In the genomic region with DNA sequence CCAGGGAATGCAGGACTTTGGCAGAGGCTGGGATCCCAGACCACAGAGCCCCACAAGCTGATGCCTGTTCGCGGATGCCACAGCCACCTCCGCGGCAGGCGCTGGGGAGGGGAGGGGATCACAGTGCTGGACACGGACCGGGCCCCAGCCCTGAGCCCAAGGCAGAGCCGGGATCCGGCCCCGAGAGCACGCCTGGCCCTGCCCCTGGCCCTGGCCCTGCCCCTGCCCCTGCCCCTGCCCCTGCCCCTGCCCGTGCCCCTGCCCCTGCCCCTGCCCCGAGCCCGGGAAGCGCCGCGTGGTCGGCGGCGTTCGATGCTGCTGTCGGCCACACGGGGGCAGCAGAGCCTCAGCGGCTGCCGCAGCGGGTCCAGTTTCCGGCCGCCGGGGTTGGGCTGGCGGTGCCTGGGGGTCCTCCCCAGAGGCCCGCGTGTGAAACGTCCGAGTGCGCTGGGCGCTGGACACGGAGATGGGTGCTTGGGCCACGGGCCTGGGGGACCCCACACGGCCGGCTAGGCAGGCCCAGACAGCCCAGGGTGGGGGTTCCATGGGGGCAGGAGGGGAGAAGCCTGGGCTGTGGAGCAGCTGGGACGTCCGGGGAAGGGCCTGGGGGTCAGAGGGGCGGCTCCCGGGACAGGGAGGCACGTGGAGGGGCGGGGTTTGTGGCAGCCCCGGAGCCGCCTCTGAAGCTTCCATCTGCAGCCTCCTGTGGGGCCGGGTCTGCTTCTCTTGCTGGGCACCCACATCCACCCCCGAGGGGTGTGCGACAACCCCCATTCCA, we compare ENCODE assay signal across 7 cellular contexts.
A peak's percentile ranks its signal among the peaks of the same experiment; 100 is the strongest.
DNase-seq lines count a peak whose midpoint lies in the region; ATAC-seq lines count a peak whose summit lies in the region.
"Not testable (repeated sequence)": the region's sequence is repeated elsewhere in the genome, so short reads cannot be mapped to it uniquely, and the experiment has no call there.

No MANE protein-coding gene starts in this region.

- H3K36me3 Mint-ChIP-seq in activated naive CD8-positive, alpha-beta T cell treated with anti-CD3 and anti-CD28 coated beads, Interleukin-2, amount 10 ng/mL, durations not matched to agents 7 days and 5 days, result not testable (repeated sequence)

- H3K9me3 Mint-ChIP-seq in activated naive CD8-positive, alpha-beta T cell treated with anti-CD3 and anti-CD28 coated beads, Interleukin-2, amount 10 ng/mL, durations not matched to agents 7 days and 5 days, result not testable (repeated sequence)

- ATAC-seq in GM18511 (IDR thresholded peaks at IDR 0.05; ENCODE audit: unreplicated experiment) (peak; percentile 63), GM21390 (IDR thresholded peaks at IDR 0.05; ENCODE audit: unreplicated experiment) (peak; percentile 50), HG02943 (IDR thresholded peaks at IDR 0.05; ENCODE audit: low read depth, unreplicated experiment) (peak; percentile 44), HG03521 (IDR thresholded peaks at IDR 0.05; ENCODE audit: unreplicated experiment) (peak; percentile 59)
- peak; percentile 63 for ATAC-seq in activated naive CD8-positive, alpha-beta T cell treated with anti-CD3 and anti-CD28 coated beads, Interleukin-2, amount 10 ng/mL, durations not matched to agents 7 days and 5 days (ENCODE audit: low read depth)

- H3K27ac Mint-ChIP-seq in activated naive CD8-positive, alpha-beta T cell treated with anti-CD3 and anti-CD28 coated beads, Interleukin-2, amount 10 ng/mL, durations not matched to agents 7 days and 5 days, result not testable (repeated sequence)

- H3K27me3 Mint-ChIP-seq in activated naive CD8-positive, alpha-beta T cell treated with anti-CD3 and anti-CD28 coated beads, Interleukin-2, amount 10 ng/mL, durations not matched to agents 7 days and 5 days, result not testable (repeated sequence)

- H3K4me1 Mint-ChIP-seq in activated naive CD8-positive, alpha-beta T cell treated with anti-CD3 and anti-CD28 coated beads, Interleukin-2, amount 10 ng/mL, durations not matched to agents 7 days and 5 days, result not testable (repeated sequence)

- not testable (repeated sequence) for H3K4me3 Mint-ChIP-seq in activated naive CD8-positive, alpha-beta T cell treated with anti-CD3 and anti-CD28 coated beads, Interleukin-2, amount 10 ng/mL, durations not matched to agents 7 days and 5 days

- POLR2A ChIA-PET in activated naive CD8-positive, alpha-beta T cell treated with anti-CD3 and anti-CD28 coated beads, Interleukin-2, amount 10 ng/mL, durations not matched to agents 7 days and 5 days (lab: Charles Lee), result not testable (repeated sequence)

- peak; percentile 41 for DNase-seq in activated CD4-positive, CD25-positive, alpha-beta regulatory T cell treated with anti-CD3 and anti-CD28 coated beads, Interleukin-2, amount 50 U/mL, for 72 hours
- DNase-seq in activated naive CD8-positive, alpha-beta T cell treated with anti-CD3 and anti-CD28 coated beads, Interleukin-2, amount 10 ng/mL, durations not matched to agents 7 days and 5 days, result peak; percentile 74
- peak; percentile 77 for DNase-seq in mesenteric fat pad (ENCODE audit: low spot score)

Comparison
In these comparisons a context has a peak if more than half of its experiments do, and no peak if none do; other contexts are left out.
1. Peak in every context shown above with its lines: DNase-seq and ATAC-seq.